ENCODE assay signal across 15 cellular contexts in genomic region chr16:19429271-19429670, GRCh38. TPM values are rescaled to one million over a fixed set of nuclear protein-coding genes. Genes with fewer than 3 reads are reported as not detected.
DNase-seq lines count a peak whose midpoint lies in the region; ATAC-seq and TF ChIP-seq lines count a peak whose summit lies in the region.
"Had no signal": no experiment of that assay in that cellular context is flagged by ENCODE, and none has a peak within 500 bp of the region (broad histone marks: within the 10 kb centered on the region; RNA-seq: fewer than 3 reads in every experiment).

No MANE protein-coding gene starts in this region.

- DNase-seq in COLO668 (lab: John Stamatoyannopoulos, UW; ENCODE audit: unreplicated experiment) (peak; percentile 33), NCI-H1417 treated with DMSO at 0.1 percent for 48 hours (lab: John Stamatoyannopoulos, UW) (peak; percentile 6), Peyer's patch (no peak), mucosa of gallbladder (ENCODE audit: low spot score) (peak; percentile 81), NCI-H1694 (lab: John Stamatoyannopoulos, UW) (no peak), dorsolateral prefrontal cortex (no peak)
- DNase-seq: activated naive CD4-positive, alpha-beta T cell treated with anti-CD3 and anti-CD28 coated beads for 36 hours; cortex of kidney; midbrain had no signal

- H3K4me1 ChIP-seq in Peyer's patch = peaks cover 0 to 55% (median 4%) of the 10 kb centered on the region in 4 donors
- H3K4me1 ChIP-seq: esophagus muscularis mucosa, HAP-1 had no signal

- TF ChIP-seq CTCF in Peyer's patch (IDR thresholded peaks at IDR 0.05) (no peak), dorsolateral prefrontal cortex (IDR thresholded peaks at IDR 0.05 in 54 of 56, conservative IDR thresholded peaks at IDR 0.05 in 2 of 56; ENCODE audit: low read depth in 1 of 56, partially characterized antibody in 56 of 56) (no peak)

- intact Hi-C loops in dorsolateral prefrontal cortex (cut with DNase I) = no loop called here

- H3K36me3 ChIP-seq in Peyer's patch = no peaks in the 10 kb centered on the region
- H3K36me3 ChIP-seq: esophagus muscularis mucosa, HAP-1 had no signal

- ATAC-seq in activated T-helper 17 cell treated with anti-CD3 and anti-CD28 coated beads, Interleukin-2, amount 50 U/mL, for 72 hours (replicated peaks) = no peak
- ATAC-seq in GM21825 (IDR thresholded peaks at IDR 0.05; ENCODE audit: unreplicated experiment) = no peak

- no peaks in the 10 kb centered on the region for H3K36me3 Mint-ChIP-seq in activated T-helper 17 cell treated with anti-CD3 and anti-CD28 coated beads, Interleukin-2, amount 50 U/mL, for 72 hours (ENCODE audit: low read depth)

- no peaks in the 10 kb centered on the region for H3K27me3 ChIP-seq in Peyer's patch
- peaks cover 0 to 10% (median 0%) of the 10 kb centered on the region in 45 donors for H3K27me3 ChIP-seq in dorsolateral prefrontal cortex

- no peak overlapping the region for H3K27ac Mint-ChIP-seq in activated T-helper 17 cell treated with anti-CD3 and anti-CD28 coated beads, Interleukin-2, amount 50 U/mL, for 72 hours
- H3K27ac Mint-ChIP-seq: activated naive CD4-positive, alpha-beta T cell treated with anti-CD3 and anti-CD28 coated beads for 36 hours had no signal

- H3K27me3 Mint-ChIP-seq in activated T-helper 17 cell treated with anti-CD3 and anti-CD28 coated beads, Interleukin-2, amount 50 U/mL, for 72 hours = peaks cover 6% of the 10 kb centered on the region

- H3K9me3 Mint-ChIP-seq in activated T-helper 17 cell treated with anti-CD3 and anti-CD28 coated beads, Interleukin-2, amount 50 U/mL, for 72 hours = no peaks in the 10 kb centered on the region
- H3K9me3 Mint-ChIP-seq: activated naive CD4-positive, alpha-beta T cell treated with anti-CD3 and anti-CD28 coated beads for 36 hours had no signal

- H3K4me1 Mint-ChIP-seq in activated T-helper 17 cell treated with anti-CD3 and anti-CD28 coated beads, Interleukin-2, amount 50 U/mL, for 72 hours = no peaks in the 10 kb centered on the region

- peak overlapping the region in 3 of 4 donors; percentile 1 to 82 (median 79) for H3K27ac ChIP-seq in Peyer's patch
- no peak overlapping the region for H3K27ac ChIP-seq in dorsolateral prefrontal cortex
- H3K27ac ChIP-seq: esophagus muscularis mucosa had no signal

- no peaks in the 10 kb centered on the region for H3K9me3 ChIP-seq in Peyer's patch
- H3K9me3 ChIP-seq: esophagus muscularis mucosa, HAP-1 had no signal

- H3K4me3 ChIP-seq in Peyer's patch (no peak overlapping the region), dorsolateral prefrontal cortex (no peak overlapping the region)
- H3K4me3 ChIP-seq: esophagus muscularis mucosa, HAP-1 had no signal

- TF ChIP-seq POLR2A in Peyer's patch (IDR thresholded peaks at IDR 0.05) = peak in 1 of 2 donors; percentile 26

- H3K4me3 Mint-ChIP-seq in activated T-helper 17 cell treated with anti-CD3 and anti-CD28 coated beads, Interleukin-2, amount 50 U/mL, for 72 hours = no peak overlapping the region
- H3K4me3 Mint-ChIP-seq: activated naive CD4-positive, alpha-beta T cell treated with anti-CD3 and anti-CD28 coated beads for 36 hours had no signal

RNA-seq across cellular contexts. Expression of gene TMC5, which starts 11.6 kb away (rescaled TPM):
- total RNA-seq in Peyer's patch (100 to 1,000 TPM in 3 of 4 donors, 10 to 100 TPM in 1; 26.4 to 218 (median 175) TPM), mucosa of gallbladder (46.8 TPM), dorsolateral prefrontal cortex (1 to 10 TPM in 24 of 120 experiments, under 1 TPM in 61, not detected in 35; 0.10 to 3.5 (median 0.45) TPM)
- under 1 TPM; 0.09 to 0.32 TPM for total RNA-seq in activated T-helper 17 cell treated with anti-CD3 and anti-CD28 coated beads, Interleukin-2, amount 50 U/mL, for 72 hours
- total RNA-seq: activated naive CD4-positive, alpha-beta T cell treated with anti-CD3 and anti-CD28 coated beads for 36 hours; LHCN-M2; SK-MEL-5 had no signal

Comparison
In these comparisons a context has a peak if more than half of its experiments do, and no peak if none do; other contexts are left out.
1. DNase-seq: peak in COLO668 (single experiment), NCI-H1417 treated with DMSO at 0.1 percent for 48 hours (single experiment) and mucosa of gallbladder (single experiment); none in Peyer's patch (0 of 3), NCI-H1694 (single experiment) and dorsolateral prefrontal cortex (0 of 10).
2. H3K27ac ChIP-seq: peak in Peyer's patch (3 of 4); none in dorsolateral prefrontal cortex (0 of 59).
3. RNA of gene TMC5, which starts 11.6 kb away (total RNA-seq): 26.4 to 218 TPM in Peyer's patch and 46.8 TPM in mucosa of gallbladder (single experiment); 0.09 to 0.32 TPM in activated T-helper 17 cell treated with anti-CD3 and anti-CD28 coated beads, Interleukin-2, amount 50 U/mL, for 72 hours and 0.10 to 3.5 TPM in dorsolateral prefrontal cortex; every median in the first group is over 4 times any median in the second.